Comparison of ENCODE assay signal across 15 cellular contexts in the genomic region with DNA sequence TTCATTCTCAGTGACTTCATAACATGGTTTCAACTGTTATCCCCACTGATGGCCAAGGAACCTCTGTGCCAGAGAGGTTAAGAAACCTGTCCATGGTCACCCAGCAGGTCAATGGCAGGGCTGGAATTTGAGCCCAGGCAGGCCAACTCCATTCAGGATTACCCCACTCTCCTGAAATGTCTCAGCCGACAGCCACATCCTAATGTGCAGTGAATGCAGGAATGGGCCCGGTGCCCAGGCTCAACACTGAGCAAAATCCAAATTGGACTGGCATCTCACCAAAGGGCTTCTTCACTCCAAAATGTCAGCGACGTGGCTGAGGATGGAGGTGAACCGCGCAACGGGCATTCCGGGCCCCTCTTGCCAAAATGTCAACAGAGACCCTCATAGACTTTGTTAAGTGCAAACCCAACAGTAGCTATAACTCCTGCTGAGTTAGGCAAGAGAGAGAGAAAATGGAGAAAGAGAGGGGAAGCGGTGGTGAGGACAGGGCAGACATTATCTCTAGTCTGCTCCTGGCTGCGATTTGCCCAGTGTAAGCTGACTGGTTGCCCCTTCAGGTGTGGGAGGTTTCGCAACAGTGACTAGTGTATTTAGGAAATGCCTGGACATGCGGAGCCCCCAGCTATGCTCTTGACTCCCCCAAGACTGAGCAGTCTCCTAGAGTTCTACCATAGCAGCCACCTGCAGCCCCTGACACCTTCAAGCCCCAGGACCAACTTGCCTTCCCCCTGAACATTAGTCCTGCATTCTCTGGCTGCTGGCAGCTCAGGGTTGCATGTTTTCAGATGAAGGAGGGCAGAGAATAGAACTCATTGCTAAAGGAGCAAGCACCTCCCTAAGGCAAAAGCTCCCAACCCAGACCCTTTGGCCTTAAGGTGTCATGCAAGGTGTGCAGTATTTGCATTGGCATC.
"Had no signal": no experiment of that assay in that cellular context is flagged by ENCODE, and none has a peak within 500 bp of the region (broad histone marks: within the 10 kb centered on the region; RNA-seq: fewer than 3 reads in every experiment).

No MANE protein-coding gene starts in this region.

- H3K27ac Mint-ChIP-seq: activated CD8-positive, alpha-beta T cell treated with anti-CD3 and anti-CD28 coated beads, Interleukin-2, amount 10 ng/mL, durations not matched to agents 7 days and 5 days; activated naive CD8-positive, alpha-beta T cell; immature natural killer cell; memory B cell; nephron had no signal

- H3K27ac ChIP-seq: thyroid gland, uterus, WERI-Rb-1 had no signal

- H3K4me1 ChIP-seq: uterus had no signal

- H3K4me3 Mint-ChIP-seq: activated CD8-positive, alpha-beta T cell treated with anti-CD3 and anti-CD28 coated beads, Interleukin-2, amount 10 ng/mL, durations not matched to agents 7 days and 5 days; activated naive CD8-positive, alpha-beta T cell; immature natural killer cell; memory B cell; nephron had no signal

- H3K9me3 ChIP-seq: thyroid gland, uterus had no signal

- DNase-seq: activated CD4-positive, alpha-beta T cell treated with anti-CD3 and anti-CD28 coated beads for 4 hours; activated CD8-positive, alpha-beta T cell treated with anti-CD3 and anti-CD28 coated beads, Interleukin-2, amount 10 ng/mL, durations not matched to agents 7 days and 5 days; activated effector memory CD4-positive, alpha-beta T cell treated with anti-CD3 and anti-CD28 coated beads, Interleukin-2, amount 50 U/mL, for 16 hours; activated T-cell treated with anti-CD3 and anti-CD28 coated beads, Interleukin-2, amount 50 U/mL, for 1 hour; dermis blood vessel endothelial cell; erythroblast; glutamatergic neuron; immature natural killer cell; left colon; thyroid gland; uterus; WERI-Rb-1 had no signal

- H3K9me3 Mint-ChIP-seq: immature natural killer cell, memory B cell had no signal

- ATAC-seq: activated CD8-positive, alpha-beta T cell treated with anti-CD3 and anti-CD28 coated beads, Interleukin-2, amount 10 ng/mL, durations not matched to agents 7 days and 5 days; left colon had no signal

- H3K27me3 ChIP-seq: thyroid gland, uterus had no signal

- H3K36me3 ChIP-seq: thyroid gland, uterus, WERI-Rb-1 had no signal

- H3K36me3 Mint-ChIP-seq: activated naive CD8-positive, alpha-beta T cell; immature natural killer cell; memory B cell had no signal

- H3K27me3 Mint-ChIP-seq: activated naive CD8-positive, alpha-beta T cell had no signal

- H3K4me3 ChIP-seq: thyroid gland, uterus had no signal

- H3K4me1 Mint-ChIP-seq: immature natural killer cell, memory B cell, nephron had no signal
